ENCODE assay signal across 8 cellular contexts in the genomic region with DNA sequence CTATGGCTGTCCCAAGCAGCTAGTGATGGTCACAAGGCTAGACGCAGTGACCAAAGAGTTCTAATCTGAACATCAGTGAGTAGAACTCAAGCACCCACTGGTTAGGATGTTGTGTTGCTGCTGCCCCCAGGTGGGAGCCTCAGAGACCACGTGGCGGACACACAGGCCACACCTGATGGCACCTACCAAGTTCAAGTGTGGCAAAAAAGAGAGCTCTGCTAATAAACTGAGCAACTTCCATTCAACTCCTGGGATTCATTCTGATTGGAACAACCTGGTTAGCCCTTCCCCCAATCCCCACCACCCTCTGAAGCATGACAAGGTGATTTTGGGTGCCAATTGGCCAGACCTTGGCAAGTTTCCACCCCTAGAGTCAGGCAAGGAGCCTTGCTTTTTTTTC. TPM values are rescaled to one million over a fixed set of nuclear protein-coding genes. Genes with fewer than 3 reads are reported as not detected.
A peak's percentile ranks its signal among the peaks of the same experiment; 100 is the strongest.
DNase-seq lines count a peak whose midpoint lies in the region; ATAC-seq lines count a peak whose summit lies in the region.

No MANE protein-coding gene starts in this region.

- peaks cover 0 to 1% of the 10 kb centered on the region in 2 donors for H3K4me1 ChIP-seq in aorta (ENCODE audit: control insufficient read depth in 1 of 2, insufficient read depth in 2 of 2, low read length in 2 of 2)

- no peaks in the 10 kb centered on the region for H3K27me3 Mint-ChIP-seq in activated naive CD8-positive, alpha-beta T cell treated with anti-CD3 and anti-CD28 coated beads, Interleukin-2, amount 10 ng/mL, durations not matched to agents 7 days and 5 days

- H3K27me3 ChIP-seq in aorta (ENCODE audit: control insufficient read depth in 1 of 2, insufficient read depth in 2 of 2, low read length in 1 of 2) = no peaks in the 10 kb centered on the region

- H3K4me3 ChIP-seq in aorta (ENCODE audit: low read length in 2 of 2) = no peak overlapping the region

- POLR2A ChIA-PET in activated naive CD8-positive, alpha-beta T cell treated with anti-CD3 and anti-CD28 coated beads, Interleukin-2, amount 10 ng/mL, durations not matched to agents 7 days and 5 days (lab: Charles Lee) = interaction anchor here (0.8 to 9.4 kb wide), 6 partner anchors 14 to 93 kb away, joined by 3 to 179 read pairs (median 6); a partner anchor contains a TSS

- no peaks in the 10 kb centered on the region for H3K36me3 ChIP-seq in aorta (ENCODE audit: control insufficient read depth in 1 of 2, insufficient read depth in 2 of 2, low read length in 1 of 2)

- intact Hi-C loops in aorta (cut with DNase I) = loop anchor here in 1 of 2 donors (5.0 kb wide), 1 partner anchor 41 kb away; no protein-coding TSS in a partner anchor
- intact Hi-C loops in cardiac septum (cut with DNase I) = no loop called here

- peak overlapping the region; percentile 94 for H3K27ac Mint-ChIP-seq in activated naive CD8-positive, alpha-beta T cell treated with anti-CD3 and anti-CD28 coated beads, Interleukin-2, amount 10 ng/mL, durations not matched to agents 7 days and 5 days

- H3K9me3 ChIP-seq in aorta (ENCODE audit: control insufficient read depth, low read length) = no peaks in the 10 kb centered on the region

- DNase-seq in NCI-H510A (lab: John Stamatoyannopoulos, UW) = peak; percentile 3
- DNase-seq in NCI-H510A treated with DMSO at 0.1 percent for 48 hours (lab: John Stamatoyannopoulos, UW) = no peak
- peak; percentile 59 for DNase-seq in RPMI8226
- peak; percentile 57 for DNase-seq in activated naive CD8-positive, alpha-beta T cell treated with anti-CD3 and anti-CD28 coated beads, Interleukin-2, amount 10 ng/mL, durations not matched to agents 7 days and 5 days
- DNase-seq in stimulated activated CD4-positive, alpha-beta T cell treated with anti-CD3 and anti-CD28 coated beads, Interleukin-2, amount 100 ng/mL, for 4 hours (ENCODE audit: low read depth) = peak; percentile 32
- no peak for DNase-seq in aorta
- DNase-seq in COR-L47 (lab: John Stamatoyannopoulos, UW) = no peak
- no peak for DNase-seq in cardiac septum (ENCODE audit: low spot score)

- 79% methylated on average over 3 of the region's 3 CpGs for WGBS in aorta, 2 donors

- H3K27ac ChIP-seq in aorta (ENCODE audit: low read depth in 1 of 2, low read length in 2 of 2) = no peak overlapping the region

- peak overlapping the region; percentile 91 for H3K4me3 Mint-ChIP-seq in activated naive CD8-positive, alpha-beta T cell treated with anti-CD3 and anti-CD28 coated beads, Interleukin-2, amount 10 ng/mL, durations not matched to agents 7 days and 5 days

- H3K4me1 Mint-ChIP-seq in activated naive CD8-positive, alpha-beta T cell treated with anti-CD3 and anti-CD28 coated beads, Interleukin-2, amount 10 ng/mL, durations not matched to agents 7 days and 5 days = peaks cover 40% of the 10 kb centered on the region

- no peaks in the 10 kb centered on the region for H3K9me3 Mint-ChIP-seq in activated naive CD8-positive, alpha-beta T cell treated with anti-CD3 and anti-CD28 coated beads, Interleukin-2, amount 10 ng/mL, durations not matched to agents 7 days and 5 days

- ATAC-seq in activated naive CD8-positive, alpha-beta T cell treated with anti-CD3 and anti-CD28 coated beads, Interleukin-2, amount 10 ng/mL, durations not matched to agents 7 days and 5 days (ENCODE audit: low read depth) = no peak
- ATAC-seq in aorta (ENCODE audit: low FRiP score) = no peak

- no peaks in the 10 kb centered on the region for H3K36me3 Mint-ChIP-seq in activated naive CD8-positive, alpha-beta T cell treated with anti-CD3 and anti-CD28 coated beads, Interleukin-2, amount 10 ng/mL, durations not matched to agents 7 days and 5 days

RNA-seq across cellular contexts. Expression of a gene that starts 3.5 kb away (rescaled TPM):
- 10 to 100 TPM; 37.7 to 42.8 TPM for total RNA-seq in activated naive CD8-positive, alpha-beta T cell treated with anti-CD3 and anti-CD28 coated beads, Interleukin-2, amount 10 ng/mL, durations not matched to agents 7 days and 5 days
- total RNA-seq in aorta (10 to 100 TPM; 26.7 to 29.9 TPM), cardiac septum (38.7 TPM)
- 10 to 100 TPM; 23.9 to 28.2 TPM for polyA plus RNA-seq in aorta

Comparison
In these comparisons a context has a peak if more than half of its experiments do, and no peak if none do; other contexts are left out.
1. DNase-seq: peak in NCI-H510A (single experiment), RPMI8226 (single experiment), activated naive CD8-positive, alpha-beta T cell treated with anti-CD3 and anti-CD28 coated beads, Interleukin-2, amount 10 ng/mL, durations not matched to agents 7 days and 5 days (single experiment) and stimulated activated CD4-positive, alpha-beta T cell treated with anti-CD3 and anti-CD28 coated beads, Interleukin-2, amount 100 ng/mL, for 4 hours (single experiment); none in NCI-H510A treated with DMSO at 0.1 percent for 48 hours (single experiment), aorta (0 of 2), COR-L47 (single experiment) and cardiac septum (single experiment).